Comparison of ENCODE assay signal across 8 cellular contexts in the genomic region with DNA sequence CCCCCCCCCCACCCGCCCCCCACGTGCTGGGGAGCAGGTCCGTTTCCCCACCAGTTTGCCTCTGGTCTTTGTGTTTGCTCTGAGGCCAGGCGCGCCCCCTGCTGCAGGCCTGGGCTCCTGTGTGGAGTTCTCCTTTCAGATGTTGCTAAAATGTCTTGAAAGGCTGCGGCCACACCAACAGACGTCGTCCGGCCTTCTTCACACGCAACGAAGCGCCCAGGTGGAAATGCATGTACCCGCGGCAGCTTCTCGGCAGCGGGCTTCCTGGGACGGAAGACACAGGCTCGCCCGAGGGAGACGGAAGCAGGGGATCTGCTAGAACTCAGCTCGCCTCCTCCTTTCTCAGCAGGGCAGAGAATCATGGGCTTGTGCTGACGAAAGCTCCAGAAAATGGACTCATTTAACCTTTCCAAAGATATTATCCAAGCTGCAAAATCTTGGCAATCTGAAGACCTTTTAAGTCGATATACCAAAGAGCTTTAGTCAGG.
DNase-seq lines count a peak whose midpoint lies in the region; ATAC-seq and TF ChIP-seq lines count a peak whose summit lies in the region.

No MANE protein-coding gene starts in this region.

- no peaks in the 10 kb centered on the region for H3K9me3 Mint-ChIP-seq in activated CD4-positive, alpha-beta memory T cell treated with anti-CD3 and anti-CD28 coated beads, Interleukin-2, amount 10 ng/mL, durations not matched to agents 7 days and 5 days

- peaks cover 28% of the 10 kb centered on the region for H3K4me1 ChIP-seq in mesodermal cell (ENCODE audit: control insufficient read depth, insufficient read depth, low read length, poor library complexity, severe bottlenecking)
- H3K4me1 ChIP-seq in subcutaneous abdominal adipose tissue (ENCODE audit: control insufficient read depth in 5 of 5, insufficient read depth in 5 of 5, low read length in 5 of 5), result peaks cover 2 to 30% (median 28%) of the 10 kb centered on the region in 5 donors

- POLR2A ChIA-PET in activated CD4-positive, alpha-beta memory T cell treated with anti-CD3 and anti-CD28 coated beads, Interleukin-2, amount 10 ng/mL, durations not matched to agents 7 days and 5 days (lab: Charles Lee), result no interaction called here

- 8 to 9% methylated on average over 18 to 20 of the region's 23 CpGs for WGBS in mesodermal cell (ENCODE audit: insufficient coverage in 2 of 2), 2 experiments

- H3K27me3 ChIP-seq in subcutaneous abdominal adipose tissue (ENCODE audit: control insufficient read depth in 5 of 5, insufficient read depth in 4 of 5, low read length in 5 of 5), result no peaks in the 10 kb centered on the region

- H3K27ac ChIP-seq in mesodermal cell (ENCODE audit: low read depth, low read length, severe bottlenecking), result peak overlapping the region; percentile 63
- H3K27ac ChIP-seq in subcutaneous abdominal adipose tissue (ENCODE audit: low read depth, low read length), result no peak overlapping the region

- DNase-seq in GM03348 (ENCODE audit: low spot score) (peak; percentile 90), H4 (ENCODE audit: low spot score) (peak; percentile 35), MV-4-11 (lab: John Stamatoyannopoulos, UW) (peak; percentile 92), epithelial cell of proximal tubule (ENCODE audit: low read depth) (no peak)
- peak; percentile 28 for DNase-seq in activated CD4-positive, alpha-beta memory T cell treated with anti-CD3 and anti-CD28 coated beads, Interleukin-2, amount 10 ng/mL, durations not matched to agents 7 days and 5 days

- H3K27me3 Mint-ChIP-seq in activated CD4-positive, alpha-beta memory T cell treated with anti-CD3 and anti-CD28 coated beads, Interleukin-2, amount 10 ng/mL, durations not matched to agents 7 days and 5 days, result peaks cover 41% of the 10 kb centered on the region

- ATAC-seq in HG03520 (IDR thresholded peaks at IDR 0.05; ENCODE audit: unreplicated experiment), result no peak

- peaks cover 11% of the 10 kb centered on the region for H3K4me1 Mint-ChIP-seq in activated CD4-positive, alpha-beta memory T cell treated with anti-CD3 and anti-CD28 coated beads, Interleukin-2, amount 10 ng/mL, durations not matched to agents 7 days and 5 days

- H3K9me3 ChIP-seq in mesodermal cell (ENCODE audit: control insufficient read depth, low read length), result no peaks in the 10 kb centered on the region
- no peaks in the 10 kb centered on the region for H3K9me3 ChIP-seq in subcutaneous abdominal adipose tissue (ENCODE audit: control insufficient read depth in 5 of 5, low read length in 5 of 5)

- H3K9ac ChIP-seq in subcutaneous abdominal adipose tissue (ENCODE audit: low read length in 5 of 5), result peak overlapping the region in 1 of 5 donors; percentile 69

- no peaks in the 10 kb centered on the region for H3K36me3 Mint-ChIP-seq in activated CD4-positive, alpha-beta memory T cell treated with anti-CD3 and anti-CD28 coated beads, Interleukin-2, amount 10 ng/mL, durations not matched to agents 7 days and 5 days (ENCODE audit: low read depth)

- H3K4me3 Mint-ChIP-seq in activated CD4-positive, alpha-beta memory T cell treated with anti-CD3 and anti-CD28 coated beads, Interleukin-2, amount 10 ng/mL, durations not matched to agents 7 days and 5 days, result no peak overlapping the region

- CTCF ChIA-PET in activated CD4-positive, alpha-beta memory T cell treated with anti-CD3 and anti-CD28 coated beads, Interleukin-2, amount 10 ng/mL, durations not matched to agents 7 days and 5 days (lab: Charles Lee), result no interaction called here

- H3K27ac Mint-ChIP-seq in activated CD4-positive, alpha-beta memory T cell treated with anti-CD3 and anti-CD28 coated beads, Interleukin-2, amount 10 ng/mL, durations not matched to agents 7 days and 5 days, result no peak overlapping the region

- TF ChIP-seq CTCF in epithelial cell of proximal tubule (conservative IDR thresholded peaks at IDR 0.05; ENCODE audit: low read depth, low read length), result peak; percentile 67

- H3K4me3 ChIP-seq in epithelial cell of proximal tubule (ENCODE audit: low read depth, low read length) (peak overlapping the region; percentile 45), mesodermal cell (ENCODE audit: extremely low read depth, insufficient read depth, low read length, poor library complexity, severe bottlenecking) (peak overlapping the region; percentile 19), subcutaneous abdominal adipose tissue (ENCODE audit: low read depth in 1 of 5, low read length in 5 of 5) (peak overlapping the region; percentile 58 to 70 (median 63))

- H3K36me3 ChIP-seq in mesodermal cell (ENCODE audit: control insufficient read depth, insufficient read depth, low read length) (no peaks in the 10 kb centered on the region), subcutaneous abdominal adipose tissue (ENCODE audit: control insufficient read depth in 5 of 5, insufficient read depth in 5 of 5, low read length in 5 of 5) (no peaks in the 10 kb centered on the region)
